ENCODE assay signal across 1 cellular context in the genomic region with DNA sequence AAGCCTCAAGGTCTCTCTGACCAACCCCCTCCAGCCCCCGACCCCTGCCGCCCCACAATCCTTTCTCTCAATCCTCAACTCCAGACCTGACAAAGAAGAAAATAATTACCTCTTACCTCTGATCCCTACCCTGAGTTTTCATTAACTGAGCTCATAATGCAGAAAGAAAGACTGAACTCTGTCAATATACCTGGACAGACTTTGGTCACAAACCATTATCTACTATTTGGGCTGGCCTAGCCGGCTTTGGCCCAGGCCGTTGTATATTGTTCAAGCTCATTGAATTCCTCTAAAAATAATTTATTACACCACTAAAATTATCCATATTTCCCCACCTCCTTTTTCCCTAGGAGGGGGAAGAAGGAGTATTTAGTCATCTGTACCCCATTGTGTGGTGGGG.
TF ChIP-seq lines count a peak whose summit lies in the region.

No MANE protein-coding gene starts in this region.

TF ChIP-seq in HepG2, 621 proteins besides CTCF, POLR2A, EP300 and RAD21 (continued from another document):
- TF ChIP-seq, protein P1, sequence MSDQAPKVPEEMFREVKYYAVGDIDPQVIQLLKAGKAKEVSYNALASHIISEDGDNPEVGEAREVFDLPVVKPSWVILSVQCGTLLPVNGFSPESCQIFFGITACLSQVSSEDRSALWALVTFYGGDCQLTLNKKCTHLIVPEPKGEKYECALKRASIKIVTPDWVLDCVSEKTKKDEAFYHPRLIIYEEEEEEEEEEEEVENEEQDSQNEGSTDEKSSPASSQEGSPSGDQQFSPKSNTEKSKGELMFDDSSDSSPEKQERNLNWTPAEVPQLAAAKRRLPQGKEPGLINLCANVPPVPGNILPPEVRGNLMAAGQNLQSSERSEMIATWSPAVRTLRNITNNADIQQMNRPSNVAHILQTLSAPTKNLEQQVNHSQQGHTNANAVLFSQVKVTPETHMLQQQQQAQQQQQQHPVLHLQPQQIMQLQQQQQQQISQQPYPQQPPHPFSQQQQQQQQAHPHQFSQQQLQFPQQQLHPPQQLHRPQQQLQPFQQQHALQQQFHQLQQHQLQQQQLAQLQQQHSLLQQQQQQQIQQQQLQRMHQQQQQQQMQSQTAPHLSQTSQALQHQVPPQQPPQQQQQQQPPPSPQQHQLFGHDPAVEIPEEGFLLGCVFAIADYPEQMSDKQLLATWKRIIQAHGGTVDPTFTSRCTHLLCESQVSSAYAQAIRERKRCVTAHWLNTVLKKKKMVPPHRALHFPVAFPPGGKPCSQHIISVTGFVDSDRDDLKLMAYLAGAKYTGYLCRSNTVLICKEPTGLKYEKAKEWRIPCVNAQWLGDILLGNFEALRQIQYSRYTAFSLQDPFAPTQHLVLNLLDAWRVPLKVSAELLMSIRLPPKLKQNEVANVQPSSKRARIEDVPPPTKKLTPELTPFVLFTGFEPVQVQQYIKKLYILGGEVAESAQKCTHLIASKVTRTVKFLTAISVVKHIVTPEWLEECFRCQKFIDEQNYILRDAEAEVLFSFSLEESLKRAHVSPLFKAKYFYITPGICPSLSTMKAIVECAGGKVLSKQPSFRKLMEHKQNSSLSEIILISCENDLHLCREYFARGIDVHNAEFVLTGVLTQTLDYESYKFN (CRISPR knock-in tag; conservative IDR thresholded peaks at IDR 0.05): 0 out of 2 replicates have a peak, but pooled peaks have one; percentile 22
- no peak for TF ChIP-seq ZNF746 (CRISPR knock-in tag; IDR thresholded peaks at IDR 0.05)
- TF ChIP-seq ZNF580 (CRISPR knock-in tag; IDR thresholded peaks at IDR 0.05; ENCODE audit: borderline replicate concordance, low read depth): no peak
- TF ChIP-seq ZKSCAN5 (CRISPR knock-in tag; IDR thresholded peaks at IDR 0.05): 0 out of 2 replicates have a peak, but pooled peaks have one; percentile 26
- no peak for TF ChIP-seq ZNF160 (CRISPR knock-in tag; IDR thresholded peaks at IDR 0.05)
- TF ChIP-seq SRF (IDR thresholded peaks at IDR 0.05; ENCODE audit: low read depth, low read length): no peak
- TF ChIP-seq, protein P2, sequence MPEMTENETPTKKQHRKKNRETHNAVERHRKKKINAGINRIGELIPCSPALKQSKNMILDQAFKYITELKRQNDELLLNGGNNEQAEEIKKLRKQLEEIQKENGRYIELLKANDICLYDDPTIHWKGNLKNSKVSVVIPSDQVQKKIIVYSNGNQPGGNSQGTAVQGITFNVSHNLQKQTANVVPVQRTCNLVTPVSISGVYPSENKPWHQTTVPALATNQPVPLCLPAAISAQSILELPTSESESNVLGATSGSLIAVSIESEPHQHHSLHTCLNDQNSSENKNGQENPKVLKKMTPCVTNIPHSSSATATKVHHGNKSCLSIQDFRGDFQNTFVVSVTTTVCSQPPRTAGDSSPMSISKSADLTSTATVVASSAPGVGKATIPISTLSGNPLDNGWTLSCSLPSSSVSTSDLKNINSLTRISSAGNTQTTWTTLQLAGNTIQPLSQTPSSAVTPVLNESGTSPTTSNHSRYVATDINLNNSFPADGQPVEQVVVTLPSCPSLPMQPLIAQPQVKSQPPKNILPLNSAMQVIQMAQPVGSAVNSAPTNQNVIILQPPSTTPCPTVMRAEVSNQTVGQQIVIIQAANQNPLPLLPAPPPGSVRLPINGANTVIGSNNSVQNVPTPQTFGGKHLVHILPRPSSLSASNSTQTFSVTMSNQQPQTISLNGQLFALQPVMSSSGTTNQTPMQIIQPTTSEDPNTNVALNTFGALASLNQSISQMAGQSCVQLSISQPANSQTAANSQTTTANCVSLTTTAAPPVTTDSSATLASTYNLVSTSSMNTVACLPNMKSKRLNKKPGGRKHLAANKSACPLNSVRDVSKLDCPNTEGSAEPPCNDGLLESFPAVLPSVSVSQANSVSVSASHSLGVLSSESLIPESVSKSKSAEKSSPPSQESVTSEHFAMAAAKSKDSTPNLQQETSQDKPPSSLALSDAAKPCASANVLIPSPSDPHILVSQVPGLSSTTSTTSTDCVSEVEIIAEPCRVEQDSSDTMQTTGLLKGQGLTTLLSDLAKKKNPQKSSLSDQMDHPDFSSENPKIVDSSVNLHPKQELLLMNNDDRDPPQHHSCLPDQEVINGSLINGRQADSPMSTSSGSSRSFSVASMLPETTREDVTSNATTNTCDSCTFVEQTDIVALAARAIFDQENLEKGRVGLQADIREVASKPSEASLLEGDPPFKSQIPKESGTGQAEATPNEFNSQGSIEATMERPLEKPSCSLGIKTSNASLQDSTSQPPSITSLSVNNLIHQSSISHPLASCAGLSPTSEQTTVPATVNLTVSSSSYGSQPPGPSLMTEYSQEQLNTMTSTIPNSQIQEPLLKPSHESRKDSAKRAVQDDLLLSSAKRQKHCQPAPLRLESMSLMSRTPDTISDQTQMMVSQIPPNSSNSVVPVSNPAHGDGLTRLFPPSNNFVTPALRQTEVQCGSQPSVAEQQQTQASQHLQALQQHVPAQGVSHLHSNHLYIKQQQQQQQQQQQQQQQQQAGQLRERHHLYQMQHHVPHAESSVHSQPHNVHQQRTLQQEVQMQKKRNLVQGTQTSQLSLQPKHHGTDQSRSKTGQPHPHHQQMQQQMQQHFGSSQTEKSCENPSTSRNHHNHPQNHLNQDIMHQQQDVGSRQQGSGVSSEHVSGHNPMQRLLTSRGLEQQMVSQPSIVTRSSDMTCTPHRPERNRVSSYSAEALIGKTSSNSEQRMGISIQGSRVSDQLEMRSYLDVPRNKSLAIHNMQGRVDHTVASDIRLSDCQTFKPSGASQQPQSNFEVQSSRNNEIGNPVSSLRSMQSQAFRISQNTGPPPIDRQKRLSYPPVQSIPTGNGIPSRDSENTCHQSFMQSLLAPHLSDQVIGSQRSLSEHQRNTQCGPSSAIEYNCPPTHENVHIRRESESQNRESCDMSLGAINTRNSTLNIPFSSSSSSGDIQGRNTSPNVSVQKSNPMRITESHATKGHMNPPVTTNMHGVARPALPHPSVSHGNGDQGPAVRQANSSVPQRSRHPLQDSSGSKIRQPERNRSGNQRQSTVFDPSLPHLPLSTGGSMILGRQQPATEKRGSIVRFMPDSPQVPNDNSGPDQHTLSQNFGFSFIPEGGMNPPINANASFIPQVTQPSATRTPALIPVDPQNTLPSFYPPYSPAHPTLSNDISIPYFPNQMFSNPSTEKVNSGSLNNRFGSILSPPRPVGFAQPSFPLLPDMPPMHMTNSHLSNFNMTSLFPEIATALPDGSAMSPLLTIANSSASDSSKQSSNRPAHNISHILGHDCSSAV (CRISPR knock-in tag; IDR thresholded peaks at IDR 0.05; ENCODE audit: borderline replicate concordance): no peak
- TF ChIP-seq KDM4B (CRISPR knock-in tag; IDR thresholded peaks at IDR 0.05): no peak
- no peak for TF ChIP-seq ZGPAT (CRISPR knock-in tag; IDR thresholded peaks at IDR 0.05)
- TF ChIP-seq, protein P3, sequence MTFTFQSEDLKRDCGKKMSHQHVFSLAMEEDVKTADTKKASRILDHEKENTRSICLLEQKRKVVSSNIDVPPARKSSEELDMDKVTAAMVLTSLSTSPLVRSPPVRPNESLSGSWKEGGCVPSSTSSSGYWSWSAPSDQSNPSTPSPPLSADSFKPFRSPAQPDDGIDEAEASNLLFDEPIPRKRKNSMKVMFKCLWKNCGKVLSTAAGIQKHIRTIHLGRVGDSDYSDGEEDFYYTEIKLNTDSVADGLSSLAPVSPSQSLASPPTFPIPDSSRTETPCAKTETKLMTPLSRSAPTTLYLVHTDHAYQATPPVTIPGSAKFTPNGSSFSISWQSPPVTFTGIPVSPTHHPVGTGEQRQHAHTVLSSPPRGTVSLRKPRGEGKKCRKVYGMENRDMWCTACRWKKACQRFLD (CRISPR knock-in tag; IDR thresholded peaks at IDR 0.05; ENCODE audit: borderline replicate concordance): no peak
- no peak for TF ChIP-seq SRSF4 (IDR thresholded peaks at IDR 0.05; ENCODE audit: low read depth, low read length, poor library complexity, severe bottlenecking)
- no peak for TF ChIP-seq SOX5 (CRISPR knock-in tag; IDR thresholded peaks at IDR 0.05; ENCODE audit: borderline replicate concordance)
- no peak for TF ChIP-seq MTF1 (CRISPR knock-in tag; IDR thresholded peaks at IDR 0.05)
- no peak for TF ChIP-seq ZNF12 (CRISPR knock-in tag; IDR thresholded peaks at IDR 0.05)
- 0 out of 2 replicates have a peak, but pooled peaks have one; percentile 40 for TF ChIP-seq HNF4G (IDR thresholded peaks at IDR 0.05; ENCODE audit: borderline replicate concordance, low read depth, low read length)
- no peak for TF ChIP-seq HNF4G (CRISPR knock-in tag; IDR thresholded peaks at IDR 0.05; ENCODE audit: borderline replicate concordance, low read depth)
- no peak for TF ChIP-seq GPN1 (CRISPR knock-in tag; IDR thresholded peaks at IDR 0.05; ENCODE audit: borderline replicate concordance)
